In genomic region chr15:31487811-31488436, GRCh38 we compare ENCODE assay signal across 9 cellular contexts.
A peak's percentile ranks its signal among the peaks of the same experiment; 100 is the strongest.
DNase-seq lines count a peak whose midpoint lies in the region; ATAC-seq, FAIRE-seq and TF ChIP-seq lines count a peak whose summit lies in the region.
"Had no signal": no experiment of that assay in that cellular context is flagged by ENCODE, and none has a peak within 500 bp of the region (broad histone marks: within the 10 kb centered on the region; RNA-seq: fewer than 3 reads in every experiment).

No MANE protein-coding gene starts in this region.

- H3K4me1 ChIP-seq in sigmoid colon = peaks cover 0 to 24% (median 16%) of the 10 kb centered on the region in 4 donors

- intact Hi-C loops in sigmoid colon (cut with DNase I) = loop anchor here (1.0 to 5.0 kb wide), 5 partner anchors 121 to 496 kb away; partner anchors contain the start of gene MTMR10

- no peak for TF ChIP-seq CTCF in sigmoid colon (IDR thresholded peaks at IDR 0.05)
- no peak for TF ChIP-seq CTCF in D721Med (IDR thresholded peaks at IDR 0.05; ENCODE audit: insufficient read depth, missing control alignments)

- peak; percentile 42 for ATAC-seq in HG03039 (IDR thresholded peaks at IDR 0.05; ENCODE audit: unreplicated experiment)

- H3K36me3 Mint-ChIP-seq in activated CD4-positive, alpha-beta T cell treated with anti-CD3 and anti-CD28 coated beads, Interleukin-2, amount 10 ng/mL, durations not matched to agents 7 days and 5 days (ENCODE audit: low read depth) = peaks cover 12% of the 10 kb centered on the region

- peaks cover 64% of the 10 kb centered on the region for H3K4me1 Mint-ChIP-seq in activated CD4-positive, alpha-beta T cell treated with anti-CD3 and anti-CD28 coated beads, Interleukin-2, amount 10 ng/mL, durations not matched to agents 7 days and 5 days
- H3K4me1 Mint-ChIP-seq: nephron had no signal

- H3K9me3 ChIP-seq in sigmoid colon = peaks cover 0 to 4% (median 0%) of the 10 kb centered on the region in 4 donors

- POLR2A ChIA-PET in activated CD4-positive, alpha-beta T cell treated with anti-CD3 and anti-CD28 coated beads, Interleukin-2, amount 10 ng/mL, durations not matched to agents 7 days and 5 days (lab: Charles Lee) = no interaction called here

- 47 to 61% methylated on average over 6 of the region's 6 CpGs for WGBS in sigmoid colon, 2 donors

- no peak overlapping the region for H3K4me3 ChIP-seq in sigmoid colon

- no peak for FAIRE-seq in D721Med (lab: Jason Lieb, UNC)

- H3K27me3 Mint-ChIP-seq in activated CD4-positive, alpha-beta T cell treated with anti-CD3 and anti-CD28 coated beads, Interleukin-2, amount 10 ng/mL, durations not matched to agents 7 days and 5 days = peaks cover 1% of the 10 kb centered on the region

- no peak for DNase-seq in activated CD4-positive, alpha-beta T cell treated with anti-CD3 and anti-CD28 coated beads, Interleukin-2, amount 10 ng/mL, durations not matched to agents 7 days and 5 days
- no peak for DNase-seq in activated CD4-positive, alpha-beta T cell treated with anti-CD3 and anti-CD28 coated beads, Interleukin-2, amount 50 U/mL, for 1 hour
- DNase-seq in sigmoid colon (no peak), D721Med (ENCODE audit: insufficient read length, low spot score) (no peak), DMS114 treated with DMSO at 0.1 percent for 48 hours (lab: John Stamatoyannopoulos, UW; ENCODE audit: unreplicated experiment) (no peak), SKM-1 treated with dmso at 0.1 percent for 144 hours (lab: John Stamatoyannopoulos, UW; ENCODE audit: unreplicated experiment) (no peak)

- no peak for TF ChIP-seq POLR2A in sigmoid colon (IDR thresholded peaks at IDR 0.05)

- peak overlapping the region; percentile 30 for H3K27ac ChIP-seq in angular gyrus (ENCODE audit: low read depth, low read length)
- H3K27ac ChIP-seq in sigmoid colon = peak overlapping the region in 3 of 4 donors; percentile 7 to 60 (median 26)

- CTCF ChIA-PET in activated CD4-positive, alpha-beta T cell treated with anti-CD3 and anti-CD28 coated beads, Interleukin-2, amount 10 ng/mL, durations not matched to agents 7 days and 5 days (lab: Charles Lee) = interaction anchor here (0.7 to 4.5 kb wide), 33 partner anchors 13 to 294 kb away, joined by 3 to 37 read pairs (median 5); partner anchors contain the start of gene KLF13

- H3K9me3 Mint-ChIP-seq in activated CD4-positive, alpha-beta T cell treated with anti-CD3 and anti-CD28 coated beads, Interleukin-2, amount 10 ng/mL, durations not matched to agents 7 days and 5 days = peaks cover 16% of the 10 kb centered on the region

- no peaks in the 10 kb centered on the region for H3K36me3 ChIP-seq in sigmoid colon

- TF ChIP-seq EP300 in sigmoid colon (IDR thresholded peaks at IDR 0.05) = no peak

- peak overlapping the region; percentile 61 for H3K27ac Mint-ChIP-seq in activated CD4-positive, alpha-beta T cell treated with anti-CD3 and anti-CD28 coated beads, Interleukin-2, amount 10 ng/mL, durations not matched to agents 7 days and 5 days
- H3K27ac Mint-ChIP-seq: nephron had no signal

- H3K4me3 Mint-ChIP-seq in activated CD4-positive, alpha-beta T cell treated with anti-CD3 and anti-CD28 coated beads, Interleukin-2, amount 10 ng/mL, durations not matched to agents 7 days and 5 days = no peak overlapping the region
- H3K4me3 Mint-ChIP-seq: nephron had no signal

- peaks cover 6 to 24% (median 9%) of the 10 kb centered on the region in 3 donors for H3K27me3 ChIP-seq in sigmoid colon
